In genomic region chr5:146813346-146813745, GRCh38 we compare ENCODE assay signal across 17 cellular contexts.
DNase-seq lines count a peak whose midpoint lies in the region; ATAC-seq and TF ChIP-seq lines count a peak whose summit lies in the region.
"Had no signal": no experiment of that assay in that cellular context is flagged by ENCODE, and none has a peak within 500 bp of the region (broad histone marks: within the 10 kb centered on the region; RNA-seq: fewer than 3 reads in every experiment).

No MANE protein-coding gene starts in this region.

- no peak for DNase-seq in natural killer cell treated with Interleukin-12 subunit alpha and Interleukin-12 subunit beta and Interleukin-15 and Interleukin-18, amount 100 ng/mL, for 72 hours (ENCODE audit: low spot score)
- DNase-seq in MCF 10A (ENCODE audit: unreplicated experiment): no peak
- DNase-seq in HK-2 (ENCODE audit: unreplicated experiment): no peak
- DNase-seq in NCI-H2081 (lab: John Stamatoyannopoulos, UW): no peak
- DNase-seq in NCI-H69 (lab: John Stamatoyannopoulos, UW): no peak
- DNase-seq: ACHN; CD4-positive, alpha-beta T cell; HCEC 1CT; NCI-H1417 treated with DMSO at 0.1 percent for 48 hours; NCI-H2029 treated with DMSO at 0.1 percent for 48 hours; NCI-H2227 treated with DMSO at 0.1 percent for 48 hours; NCI-H526; T1000 had no signal

- H3K27ac Mint-ChIP-seq in natural killer cell treated with Interleukin-12 subunit alpha and Interleukin-12 subunit beta and Interleukin-15 and Interleukin-18, amount 100 ng/mL, for 72 hours: peak overlapping the region; percentile 6 to 42
- no peak overlapping the region for H3K27ac Mint-ChIP-seq in MCF 10A (ENCODE audit: low read depth, unreplicated experiment)
- H3K27ac Mint-ChIP-seq: CD4-positive, alpha-beta T cell; IgD-negative memory B cell had no signal

- ATAC-seq in GM18907 (IDR thresholded peaks at IDR 0.05; ENCODE audit: unreplicated experiment) (peak; percentile 34), GM21717 (IDR thresholded peaks at IDR 0.05; ENCODE audit: unreplicated experiment) (peak; percentile 26), HG03520 (IDR thresholded peaks at IDR 0.05; ENCODE audit: unreplicated experiment) (peak; percentile 10)
- ATAC-seq in natural killer cell treated with Interleukin-12 subunit alpha and Interleukin-12 subunit beta and Interleukin-15 and Interleukin-18, amount 100 ng/mL, for 72 hours: no peak

- peak overlapping the region; percentile 8 for H3K4me3 Mint-ChIP-seq in natural killer cell treated with Interleukin-12 subunit alpha and Interleukin-12 subunit beta and Interleukin-15 and Interleukin-18, amount 100 ng/mL, for 72 hours
- no peak overlapping the region for H3K4me3 Mint-ChIP-seq in MCF 10A (ENCODE audit: unreplicated experiment)
- H3K4me3 Mint-ChIP-seq: CD4-positive, alpha-beta T cell; IgD-negative memory B cell had no signal

- POLR2A ChIA-PET in MCF 10A (lab: Yijun Ruan, JAX): interaction anchor here (1.3 kb wide), 1 partner anchor 18 kb away, joined by 4 read pairs; no protein-coding TSS in a partner anchor

- no TSS peak for BruUV-seq in MCF 10A (replicated peaks; lab: Mats Ljungman, UMichigan)

- peaks cover 10% of the 10 kb centered on the region for H3K36me3 Mint-ChIP-seq in natural killer cell treated with Interleukin-12 subunit alpha and Interleukin-12 subunit beta and Interleukin-15 and Interleukin-18, amount 100 ng/mL, for 72 hours
- H3K36me3 Mint-ChIP-seq in MCF 10A (ENCODE audit: insufficient read depth, unreplicated experiment): no peaks in the 10 kb centered on the region
- H3K36me3 Mint-ChIP-seq: IgD-negative memory B cell had no signal

- H3K27me3 Mint-ChIP-seq in natural killer cell treated with Interleukin-12 subunit alpha and Interleukin-12 subunit beta and Interleukin-15 and Interleukin-18, amount 100 ng/mL, for 72 hours: no peaks in the 10 kb centered on the region
- no peaks in the 10 kb centered on the region for H3K27me3 Mint-ChIP-seq in MCF 10A (ENCODE audit: insufficient read depth, unreplicated experiment)
- H3K27me3 Mint-ChIP-seq: CD4-positive, alpha-beta T cell had no signal

- H3K4me1 Mint-ChIP-seq in natural killer cell treated with Interleukin-12 subunit alpha and Interleukin-12 subunit beta and Interleukin-15 and Interleukin-18, amount 100 ng/mL, for 72 hours (ENCODE audit: low read depth in 2 of 2): peaks cover 32 to 36% of the 10 kb centered on the region in 2 donors
- no peaks in the 10 kb centered on the region for H3K4me1 Mint-ChIP-seq in MCF 10A (ENCODE audit: insufficient read depth, unreplicated experiment)
- H3K4me1 Mint-ChIP-seq: IgD-negative memory B cell had no signal

- intact Hi-C loops in MCF 10A (cut with micrococcal nuclease): no loop called here

- peaks cover 3% of the 10 kb centered on the region for H3K9me3 Mint-ChIP-seq in natural killer cell treated with Interleukin-12 subunit alpha and Interleukin-12 subunit beta and Interleukin-15 and Interleukin-18, amount 100 ng/mL, for 72 hours
- H3K9me3 Mint-ChIP-seq in MCF 10A (ENCODE audit: unreplicated experiment): peaks cover 9% of the 10 kb centered on the region
- H3K9me3 Mint-ChIP-seq: CD4-positive, alpha-beta T cell had no signal

- CTCF ChIA-PET in MCF 10A (lab: Yijun Ruan, JAX): interaction anchor here (0.5 to 1.6 kb wide), 4 partner anchors 127 to 272 kb away, joined by 3 to 4 read pairs (median 4); no protein-coding TSS in a partner anchor

- TF ChIP-seq CTCF in MCF 10A (IDR thresholded peaks at IDR 0.05; ENCODE audit: unreplicated experiment): no peak

Comparison
In these comparisons a context has a peak if more than half of its experiments do, and no peak if none do; other contexts are left out.
1. ATAC-seq: peak in GM18907 (single experiment), GM21717 (single experiment) and HG03520 (single experiment); none in natural killer cell treated with Interleukin-12 subunit alpha and Interleukin-12 subunit beta and Interleukin-15 and Interleukin-18, amount 100 ng/mL, for 72 hours (0 of 2).